Comparison of ENCODE assay signal across 10 cellular contexts in the genomic region with DNA sequence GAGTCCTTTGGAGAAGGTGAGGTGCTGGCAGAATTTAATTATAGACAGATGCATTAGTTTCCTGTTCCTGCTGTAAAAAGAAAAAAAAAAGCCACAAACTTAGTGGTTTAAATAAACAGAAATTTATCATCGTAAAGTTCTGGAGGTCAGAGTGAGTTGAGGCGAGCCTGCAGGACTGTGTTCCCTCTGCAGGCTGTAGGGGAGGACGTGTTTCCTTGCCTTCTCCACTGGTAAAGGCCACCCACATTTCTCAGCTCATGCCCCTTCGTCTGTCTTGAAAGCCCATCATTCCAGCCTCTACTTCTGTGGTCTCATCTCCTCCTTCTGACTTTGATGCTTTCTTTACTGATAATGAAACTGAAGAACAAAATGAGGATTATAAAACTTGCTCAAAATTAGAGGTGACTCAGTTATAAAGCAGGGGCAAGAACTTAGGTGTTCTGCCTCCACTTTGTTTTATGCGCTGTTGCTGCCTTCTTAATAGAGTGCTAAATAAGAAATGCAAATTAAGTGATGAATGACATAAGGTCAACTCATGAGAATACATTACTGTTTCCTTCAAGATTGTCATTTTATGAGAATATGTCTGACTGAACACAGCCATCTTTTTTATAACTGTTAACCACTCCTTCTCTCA.
DNase-seq lines count a peak whose midpoint lies in the region; ATAC-seq, FAIRE-seq and TF ChIP-seq lines count a peak whose summit lies in the region.
"Had no signal": no experiment of that assay in that cellular context is flagged by ENCODE, and none has a peak within 500 bp of the region (broad histone marks: within the 10 kb centered on the region; RNA-seq: fewer than 3 reads in every experiment).

No MANE protein-coding gene starts in this region.

- H3K9ac ChIP-seq in skeletal muscle satellite cell (ENCODE audit: low read depth, low read length): no peak overlapping the region
- H3K9ac ChIP-seq: parathyroid adenoma had no signal

- no peak for TF ChIP-seq POLR2A in NB4 (IDR thresholded peaks at IDR 0.05; ENCODE audit: extremely low read depth, insufficient read length)

- H3K4me1 ChIP-seq in skeletal muscle satellite cell (ENCODE audit: control insufficient read depth, insufficient read depth, low read length) (peaks cover 75% of the 10 kb centered on the region), aorta (ENCODE audit: control insufficient read depth in 1 of 2, insufficient read depth in 2 of 2, low read length in 2 of 2) (peaks cover 0 to 2% of the 10 kb centered on the region in 2 donors)
- H3K4me1 ChIP-seq: parathyroid adenoma had no signal

- no peak for ATAC-seq in aorta (ENCODE audit: low FRiP score)

- H3K9me3 ChIP-seq in skeletal muscle satellite cell (replicated peaks; ENCODE audit: low read length) (no peaks in the 10 kb centered on the region), aorta (ENCODE audit: control insufficient read depth, low read length) (no peaks in the 10 kb centered on the region)

- H3K4me3 ChIP-seq in NB4 (ENCODE audit: low read depth, low read length): no peak overlapping the region
- no peak overlapping the region for H3K4me3 ChIP-seq in skeletal muscle satellite cell (ENCODE audit: low read length)
- H3K4me3 ChIP-seq in aorta (ENCODE audit: low read length in 2 of 2): no peak overlapping the region

- H3K36me3 ChIP-seq in skeletal muscle satellite cell (ENCODE audit: insufficient read depth, low read length) (no peaks in the 10 kb centered on the region), aorta (ENCODE audit: control insufficient read depth in 1 of 2, insufficient read depth in 2 of 2, low read length in 1 of 2) (no peaks in the 10 kb centered on the region)

- H3K27ac ChIP-seq in aorta (ENCODE audit: low read depth in 1 of 2, low read length in 2 of 2): no peak overlapping the region
- H3K27ac ChIP-seq: parathyroid adenoma had no signal

- TF ChIP-seq CTCF in NB4 (IDR thresholded peaks at IDR 0.05; ENCODE audit: low read depth, low read length): no peak

- FAIRE-seq in GM18507 (lab: Jason Lieb, UNC): peak; percentile 18
- FAIRE-seq: GM19239 had no signal

- DNase-seq in GM18507 (ENCODE audit: extremely low spot score, insufficient read length, low read depth): no peak
- peak; percentile 28 for DNase-seq in NB4 (ENCODE audit: low read depth)
- peak; percentile 79 for DNase-seq in amniotic epithelial cell (ENCODE audit: low read depth)
- DNase-seq in aorta: no peak
- DNase-seq in HK-2 (ENCODE audit: unreplicated experiment): no peak
- DNase-seq in NCI-H774 (lab: John Stamatoyannopoulos, UW): no peak
- DNase-seq: NCI-H446 had no signal

- H3K27me3 ChIP-seq in skeletal muscle satellite cell (ENCODE audit: control insufficient read depth, insufficient read depth, low read length) (no peaks in the 10 kb centered on the region), aorta (ENCODE audit: control insufficient read depth in 1 of 2, insufficient read depth in 2 of 2, low read length in 1 of 2) (no peaks in the 10 kb centered on the region)

- H3K4me2 ChIP-seq in skeletal muscle satellite cell (ENCODE audit: low read length): peak overlapping the region; percentile 23

- intact Hi-C loops in aorta (cut with DNase I): loop anchor here in 1 of 2 donors (10.0 kb wide), 3 partner anchors 139 to 1019 kb away; a partner anchor contains a TSS

- 85 to 93% methylated on average over 5 of the region's 5 CpGs for WGBS in aorta, 2 donors

Comparison
In these comparisons a context has a peak if more than half of its experiments do, and no peak if none do; other contexts are left out.
1. DNase-seq: peak in NB4 (single experiment) and amniotic epithelial cell (single experiment); none in GM18507 (single experiment), aorta (0 of 2), HK-2 (single experiment) and NCI-H774 (single experiment).